Comparison of ENCODE assay signal across 37 cellular contexts in genomic region chr2:141411419-141411818, GRCh38.
"Had no signal": no experiment of that assay in that cellular context is flagged by ENCODE, and none has a peak within 500 bp of the region (broad histone marks: within the 10 kb centered on the region; RNA-seq: fewer than 3 reads in every experiment).

No MANE protein-coding gene starts in this region.

- H3K27me3 Mint-ChIP-seq: activated CD4-positive, alpha-beta memory T cell treated with anti-CD3 and anti-CD28 coated beads, Interleukin-2, amount 10 ng/mL, durations not matched to agents 7 days and 5 days; activated CD4-positive, alpha-beta T cell treated with anti-CD3 and anti-CD28 coated beads for 36 hours; activated CD4-positive, alpha-beta T cell treated with anti-CD3 and anti-CD28 coated beads, Interleukin-2, amount 10 ng/mL, durations not matched to agents 24 days and 14 days; activated naive CD8-positive, alpha-beta T cell; activated T-cell treated with anti-CD3 and anti-CD28 coated beads, Interleukin-2, amount 50 U/mL, for 24 hours; T-helper 17 cell had no signal

- H3K36me3 Mint-ChIP-seq: activated naive CD8-positive, alpha-beta T cell had no signal

- H3K27ac Mint-ChIP-seq: activated CD4-positive, alpha-beta memory T cell treated with anti-CD3 and anti-CD28 coated beads, Interleukin-2, amount 10 ng/mL, durations not matched to agents 7 days and 5 days; activated CD4-positive, alpha-beta T cell treated with anti-CD3 and anti-CD28 coated beads for 36 hours; activated CD4-positive, alpha-beta T cell treated with anti-CD3 and anti-CD28 coated beads, Interleukin-2, amount 10 ng/mL, durations not matched to agents 24 days and 14 days; activated naive CD8-positive, alpha-beta T cell; activated T-cell treated with anti-CD3 and anti-CD28 coated beads, Interleukin-2, amount 50 U/mL, for 24 hours; activated T-cell treated with anti-CD3 and anti-CD28 coated beads, Interleukin-2, amount 50 U/mL, for 72 hours; T-helper 17 cell; T-helper 2 cell treated with Interferon-gamma antibody and Interleukin-4, amounts not matched to agents 5 μg/mL and 100 μg/mL, for 36 hours had no signal

- H3K27ac ChIP-seq: adrenal gland, body of pancreas, breast epithelium, cardiac muscle cell, colonic mucosa, epithelial cell of prostate, esophagus squamous epithelium, gastroesophageal sphincter, heart right ventricle, hepatocyte, WERI-Rb-1 had no signal

- DNase-seq: activated CD4-positive, alpha-beta memory T cell treated with anti-CD3 and anti-CD28 coated beads, Interleukin-2, amount 10 ng/mL, durations not matched to agents 7 days and 5 days; activated CD4-positive, alpha-beta T cell treated with anti-CD3 and anti-CD28 coated beads for 36 hours; activated CD4-positive, alpha-beta T cell treated with anti-CD3 and anti-CD28 coated beads, Interleukin-2, amount 10 ng/mL, durations not matched to agents 24 days and 14 days; activated CD4-positive, alpha-beta T cell treated with anti-CD3 and anti-CD28 coated beads, Interleukin-2, amount 50 U/mL, for 4 hours; activated CD4-positive, CD25-positive, alpha-beta regulatory T cell; activated CD4-positive, CD25-positive, alpha-beta regulatory T cell treated with anti-CD3 and anti-CD28 coated beads, Interleukin-2, amount 50 U/mL, for 72 hours; activated CD8-positive, alpha-beta memory T cell treated with anti-CD3 and anti-CD28 coated beads, Interleukin-2, amount 50 U/mL, for 48 hours; activated gamma-delta T cell treated with Interleukin-2 at 50 U/mL for 16 hours; activated naive CD4-positive, alpha-beta T cell treated with anti-CD3 and anti-CD28 coated beads, Interleukin-2, amount 50 U/mL, for 16 hours; activated naive CD4-positive, alpha-beta T cell treated with Interleukin-2 at 50 U/mL for 16 hours; activated T-cell treated with anti-CD3 and anti-CD28 coated beads for 4 hours; activated T-cell treated with anti-CD3 and anti-CD28 coated beads, Interleukin-2, amount 50 U/mL, for 24 hours; activated T-cell treated with anti-CD3 and anti-CD28 coated beads, Interleukin-2, amount 50 U/mL, for 72 hours; adrenal gland; amygdala; aorta; body of pancreas; central memory CD4-positive, alpha-beta T cell; cerebellar nuclear complex; colonic mucosa; effector CD8-positive, alpha-beta T cell; esophagus squamous epithelium; foreskin melanocyte; heart right ventricle; T-helper 1 cell; T-helper 17 cell; T1000; WERI-Rb-1 had no signal

- H3K9me3 ChIP-seq: adrenal gland, body of pancreas, colonic mucosa, esophagus squamous epithelium, gastroesophageal sphincter, heart right ventricle had no signal

- H3K27me3 ChIP-seq: adrenal gland, body of pancreas, breast epithelium, cardiac muscle cell, colonic mucosa, esophagus squamous epithelium, gastroesophageal sphincter, heart right ventricle, hepatocyte had no signal

- H3K4me1 Mint-ChIP-seq: activated CD4-positive, alpha-beta memory T cell treated with anti-CD3 and anti-CD28 coated beads, Interleukin-2, amount 10 ng/mL, durations not matched to agents 7 days and 5 days; activated CD4-positive, alpha-beta T cell treated with anti-CD3 and anti-CD28 coated beads for 36 hours; activated CD4-positive, alpha-beta T cell treated with anti-CD3 and anti-CD28 coated beads, Interleukin-2, amount 10 ng/mL, durations not matched to agents 24 days and 14 days; T-helper 17 cell had no signal

- FAIRE-seq: endometrium, endothelial cell of umbilical vein had no signal

- ATAC-seq: activated CD4-positive, alpha-beta T cell treated with anti-CD3 and anti-CD28 coated beads for 36 hours; activated T-cell treated with anti-CD3 and anti-CD28 coated beads, Interleukin-2, amount 50 U/mL, for 72 hours; body of pancreas; gastroesophageal sphincter; heart right ventricle; T-helper 17 cell had no signal

- H2AFZ ChIP-seq: hepatocyte had no signal

- H3K4me3 Mint-ChIP-seq: activated CD4-positive, alpha-beta memory T cell treated with anti-CD3 and anti-CD28 coated beads, Interleukin-2, amount 10 ng/mL, durations not matched to agents 7 days and 5 days; activated CD4-positive, alpha-beta T cell treated with anti-CD3 and anti-CD28 coated beads for 36 hours; activated CD4-positive, alpha-beta T cell treated with anti-CD3 and anti-CD28 coated beads, Interleukin-2, amount 10 ng/mL, durations not matched to agents 24 days and 14 days; activated naive CD8-positive, alpha-beta T cell; activated T-cell treated with anti-CD3 and anti-CD28 coated beads, Interleukin-2, amount 50 U/mL, for 24 hours; activated T-cell treated with anti-CD3 and anti-CD28 coated beads, Interleukin-2, amount 50 U/mL, for 72 hours; T-helper 17 cell; T-helper 2 cell treated with Interferon-gamma antibody and Interleukin-4, amounts not matched to agents 5 μg/mL and 100 μg/mL, for 36 hours had no signal

- H3K9me3 Mint-ChIP-seq: activated CD4-positive, alpha-beta T cell treated with anti-CD3 and anti-CD28 coated beads, Interleukin-2, amount 10 ng/mL, durations not matched to agents 24 days and 14 days had no signal

- H3K36me3 ChIP-seq: adrenal gland, breast epithelium, cardiac muscle cell, colonic mucosa, esophagus squamous epithelium, gastroesophageal sphincter, heart right ventricle, WERI-Rb-1 had no signal

- H3K4me3 ChIP-seq: adrenal gland, body of pancreas, breast epithelium, cardiac muscle cell, colonic mucosa, esophagus squamous epithelium, gastroesophageal sphincter, heart right ventricle, hepatocyte had no signal

- H3K4me2 ChIP-seq: hepatocyte had no signal

- H3K4me1 ChIP-seq: adrenal gland, body of pancreas, breast epithelium, colonic mucosa, esophagus squamous epithelium, gastroesophageal sphincter, heart right ventricle had no signal
